ENCODE assay signal across 14 cellular contexts in the genomic region with DNA sequence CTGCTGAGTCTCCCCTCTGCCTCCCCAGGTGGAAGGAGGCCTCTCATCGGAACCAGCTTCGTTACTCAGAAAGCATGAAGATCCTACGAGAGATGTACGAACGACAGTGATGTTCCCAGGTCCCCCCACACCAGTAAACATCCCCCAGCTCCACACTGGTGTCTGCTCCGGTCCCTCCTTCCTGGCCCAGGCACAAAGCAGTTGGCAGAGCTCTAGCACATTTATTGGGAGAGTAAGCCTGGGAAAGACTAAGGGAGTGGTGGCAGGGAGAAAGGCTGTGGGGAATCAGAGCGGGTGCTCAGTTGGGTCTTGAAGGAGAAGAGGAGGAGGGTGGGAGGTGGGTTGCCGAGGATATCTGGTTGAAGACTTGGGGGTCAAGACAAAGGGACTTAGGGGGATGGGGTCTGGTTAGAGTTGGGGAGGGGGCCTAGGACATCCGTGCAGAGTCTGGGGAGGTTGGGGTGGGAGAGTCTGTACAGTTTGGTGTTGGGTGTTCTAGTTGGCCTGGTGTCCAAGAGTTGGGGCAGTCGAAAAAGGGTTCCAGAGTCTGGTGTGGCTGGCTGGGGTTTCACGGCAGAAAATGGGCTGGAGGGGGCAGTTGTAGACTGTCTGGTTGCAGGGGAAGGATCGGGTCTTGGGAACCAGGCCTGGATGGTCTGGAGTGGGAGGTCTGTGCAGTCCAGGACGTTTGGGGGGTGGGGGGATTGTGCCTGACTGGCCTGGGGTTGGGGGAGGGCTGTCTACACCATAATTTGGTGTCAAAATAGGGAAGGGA. TPM values are rescaled to one million over a fixed set of nuclear protein-coding genes. Genes with fewer than 3 reads are reported as not detected.
DNase-seq lines count a peak whose midpoint lies in the region; ATAC-seq and TF ChIP-seq lines count a peak whose summit lies in the region.
"Had no signal": no experiment of that assay in that cellular context is flagged by ENCODE, and none has a peak within 500 bp of the region (broad histone marks: within the 10 kb centered on the region; RNA-seq: fewer than 3 reads in every experiment).

No MANE protein-coding gene starts in this region.

- no peaks in the 10 kb centered on the region for H3K9me3 ChIP-seq in esophagus muscularis mucosa
- no peaks in the 10 kb centered on the region for H3K9me3 ChIP-seq in osteoblast (ENCODE audit: low read depth, low read length)
- H3K9me3 ChIP-seq in uterus: no peaks in the 10 kb centered on the region

- TF ChIP-seq POLR2A in esophagus muscularis mucosa (IDR thresholded peaks at IDR 0.05; ENCODE audit: low read depth) (no peak), uterus (IDR thresholded peaks at IDR 0.05) (no peak)

- H3K4me1 ChIP-seq in esophagus muscularis mucosa (peaks cover 36 to 74% (median 62%) of the 10 kb centered on the region in 4 donors), osteoblast (ENCODE audit: insufficient read depth, low read length) (peaks cover 29% of the 10 kb centered on the region), uterus (peaks cover 0 to 23% of the 10 kb centered on the region in 2 donors)

- H3K4me2 ChIP-seq in osteoblast (ENCODE audit: insufficient read depth, low read length): peak overlapping the region; percentile 64

- H3K4me3 ChIP-seq in esophagus muscularis mucosa (peak overlapping the region; percentile 80 to 95 (median 89)), osteoblast (ENCODE audit: insufficient read depth, low read length) (peak overlapping the region; percentile 76), uterus (peak overlapping the region; percentile 94 to 96)

- H3K27me3 ChIP-seq in esophagus muscularis mucosa (no peaks in the 10 kb centered on the region), osteoblast (ENCODE audit: insufficient read depth, low read length) (no peaks in the 10 kb centered on the region), uterus (no peaks in the 10 kb centered on the region)
- H3K27me3 ChIP-seq: brain microvascular endothelial cell had no signal

- H2AFZ ChIP-seq in osteoblast (ENCODE audit: low read length): no peak overlapping the region

- TF ChIP-seq EP300 in esophagus muscularis mucosa (IDR thresholded peaks at IDR 0.05): no peak

- H3K27ac ChIP-seq in esophagus muscularis mucosa (replicated peaks in 1 of 4) (peak overlapping the region; percentile 93 to 99 (median 98)), osteoblast (ENCODE audit: low read depth, low read length) (peak overlapping the region; percentile 84), uterus (peak overlapping the region; percentile 98 to 99)

- H3K79me2 ChIP-seq in osteoblast (ENCODE audit: insufficient read depth, low read length): peaks cover 24% of the 10 kb centered on the region

- H4K20me1 ChIP-seq in osteoblast (ENCODE audit: insufficient read depth, low read length): peaks cover 14% of the 10 kb centered on the region

- WGBS in esophagus muscularis mucosa: 76% methylated on average over 13 of the region's 13 CpGs

- DNase-seq in Right ventricle myocardium inferior (ENCODE audit: missing footprints): peak; percentile 20
- no peak for DNase-seq in left cardiac atrium
- DNase-seq in esophagus muscularis mucosa (ENCODE audit: extremely low spot score): no peak
- DNase-seq in osteoblast (ENCODE audit: insufficient read length, low spot score, missing footprints): peak; percentile 69
- peak in 1 of 2 donors; percentile 52 for DNase-seq in uterus
- no peak for DNase-seq in DMS114 treated with DMSO at 0.1 percent for 48 hours (lab: John Stamatoyannopoulos, UW; ENCODE audit: unreplicated experiment)
- DNase-seq: Kasumi-1; kidney glomerular epithelial cell; occipital lobe; stimulated activated CD4-positive, alpha-beta T cell treated with anti-CD3 and anti-CD28 coated beads, Interleukin-4, amount 100 ng/mL, for 1 hour had no signal

- TF ChIP-seq CTCF in esophagus muscularis mucosa (IDR thresholded peaks at IDR 0.05) (no peak), osteoblast (IDR thresholded peaks at IDR 0.05; ENCODE audit: extremely low read depth, low read depth, low read length) (no peak), uterus (IDR thresholded peaks at IDR 0.05) (no peak)

- intact Hi-C loops in Right ventricle myocardium inferior (cut with DNase I) (no loop called here), left cardiac atrium (cut with DNase I) (no loop called here), esophagus muscularis mucosa (cut with DNase I) (no loop called here), uterus (cut with DNase I; ENCODE audit: low total_unique reads) (no loop called here)

- no peak for ATAC-seq in Right ventricle myocardium inferior
- no peak for ATAC-seq in left cardiac atrium
- no peak for ATAC-seq in HG03108 (IDR thresholded peaks at IDR 0.05; ENCODE audit: unreplicated experiment)
- ATAC-seq in GM19324 (IDR thresholded peaks at IDR 0.05; ENCODE audit: low FRiP score, unreplicated experiment): no peak

- peaks cover 26 to 33% (median 30%) of the 10 kb centered on the region in 4 donors for H3K36me3 ChIP-seq in esophagus muscularis mucosa
- peaks cover 26% of the 10 kb centered on the region for H3K36me3 ChIP-seq in osteoblast (ENCODE audit: insufficient read depth, low read length)
- H3K36me3 ChIP-seq in uterus: no peaks in the 10 kb centered on the region

RNA-seq across cellular contexts. Expression of a gene that starts 2.3 kb away (rescaled TPM):
- 662 TPM for total RNA-seq in Right ventricle myocardium inferior
- 100 to 1,000 TPM; 210 to 251 TPM for total RNA-seq in left cardiac atrium
- total RNA-seq in esophagus muscularis mucosa: 100 to 1,000 TPM in 2 of 4 donors, 10 to 100 TPM in 2; 64.4 to 146 (median 105) TPM
- 9.1 and 14.5 TPM in 2 replicates for total RNA-seq in osteoblast
- 100 to 1,000 TPM in 3 of 4 donors, 10 to 100 TPM in 1; 24.5 to 217 (median 134) TPM for total RNA-seq in uterus
- total RNA-seq: T-helper 1 cell treated with Interleukin-12 subunit alpha and Interleukin-12 subunit beta and Interleukin-4 antibody, amounts not matched to agents 30 ng/mL and 1 ng/mL, for 36 hours had no signal

RNA-seq across cellular contexts. Expression of a gene that starts 3.4 kb away (rescaled TPM):
- 5.1 TPM for total RNA-seq in Right ventricle myocardium inferior
- 1 to 10 TPM; 6.8 to 8.4 TPM for total RNA-seq in left cardiac atrium
- total RNA-seq in esophagus muscularis mucosa: 1 to 10 TPM; 5.6 to 8.7 (median 7.1) TPM
- total RNA-seq in osteoblast: 5.8 and 6.2 TPM in 2 replicates
- total RNA-seq in uterus: 10 to 100 TPM in 1 of 4 donors, 1 to 10 TPM in 3; 1.0 to 52.6 (median 4.1) TPM

RNA-seq across cellular contexts. Expression of a gene that starts 6.2 kb away (rescaled TPM):
- total RNA-seq in Right ventricle myocardium inferior (8.2 TPM), left cardiac atrium (1 to 10 TPM; 7.5 to 8.1 TPM), esophagus muscularis mucosa (10 to 100 TPM; 11.6 to 18.3 (median 15.6) TPM), osteoblast (9.0 and 13.6 TPM in 2 replicates), uterus (10 to 100 TPM in 3 of 4 donors, 1 to 10 TPM in 1; 6.8 to 31.6 (median 16.9) TPM)

RNA-seq across cellular contexts. Expression of a gene that starts 9.1 kb away (rescaled TPM):
- total RNA-seq in Right ventricle myocardium inferior (44.7 TPM), left cardiac atrium (10 to 100 TPM; 41.7 to 46.6 TPM), esophagus muscularis mucosa (10 to 100 TPM; 27.4 to 48.7 (median 33.8) TPM), osteoblast (8.8 and 11.6 TPM in 2 replicates), uterus (10 to 100 TPM in 3 of 4 donors, 1 to 10 TPM in 1; 5.3 to 37.3 (median 18.8) TPM)

RNA-seq across cellular contexts. Expression of a gene that starts 9.3 kb away (rescaled TPM):
- total RNA-seq in Right ventricle myocardium inferior (19.5 TPM), left cardiac atrium (10 to 100 TPM; 17.7 to 21.6 TPM), esophagus muscularis mucosa (10 to 100 TPM in 3 of 4 donors, 1 to 10 TPM in 1; 7.9 to 31.1 (median 20.9) TPM), osteoblast (5.8 and 8.8 TPM in 2 replicates), uterus (100 to 1,000 TPM in 1 of 4 donors, 10 to 100 TPM in 2, 1 to 10 TPM in 1; 6.5 to 116 (median 19.5) TPM)

Comparison
In these comparisons a context has a peak if more than half of its experiments do, and no peak if none do; other contexts are left out.
1. DNase-seq: peak in Right ventricle myocardium inferior (single experiment) and osteoblast (single experiment); none in left cardiac atrium (single experiment), esophagus muscularis mucosa (single experiment) and DMS114 treated with DMSO at 0.1 percent for 48 hours (single experiment).
2. Peak in every context shown above with its lines, with median percentiles within 50 percentile points of each other: H3K27ac ChIP-seq and H3K4me3 ChIP-seq.